ENCODE assay signal across 7 cellular contexts in the genomic region with DNA sequence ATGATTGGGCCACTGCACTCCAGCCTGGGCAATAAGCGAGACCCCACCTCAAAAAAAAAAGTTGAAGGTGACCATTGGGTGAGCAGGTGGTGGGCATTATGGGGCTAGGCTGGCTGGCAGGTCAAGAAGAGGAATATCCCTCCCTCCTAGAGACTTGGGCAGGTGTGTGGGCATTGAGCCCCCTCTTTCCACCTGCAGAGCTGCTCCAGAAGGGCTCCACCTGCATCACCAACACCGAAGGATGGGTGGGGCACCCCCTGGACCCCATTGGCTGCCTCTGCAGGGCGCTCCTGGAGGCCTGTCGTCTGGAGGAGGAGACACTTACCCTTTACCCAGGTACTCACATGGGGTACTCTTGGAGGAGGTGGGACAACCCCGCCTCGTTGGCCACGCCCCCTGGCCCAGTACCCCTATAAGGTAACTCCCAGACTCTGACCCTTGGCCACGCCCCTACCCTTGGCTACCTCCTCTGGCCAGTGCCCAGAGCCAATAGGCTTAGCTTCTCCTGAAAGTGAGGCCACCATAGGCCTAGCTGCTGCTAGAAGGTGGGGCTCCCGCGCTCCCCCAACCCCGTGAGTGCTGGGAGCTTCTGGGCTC. TPM values are rescaled to one million over a fixed set of nuclear protein-coding genes. Genes with fewer than 3 reads are reported as not detected.
DNase-seq lines count a peak whose midpoint lies in the region; ATAC-seq and TF ChIP-seq lines count a peak whose summit lies in the region.

No MANE protein-coding gene starts in this region.

- H3K27me3 Mint-ChIP-seq in H9 (ENCODE audit: low read depth), result no peaks in the 10 kb centered on the region

- H2BK12ac ChIP-seq in H9 (ENCODE audit: insufficient read length, low read depth, low read length), result no peak overlapping the region

- no peak for TF ChIP-seq CTCF in H9 (conservative IDR thresholded peaks at IDR 0.05)
- TF ChIP-seq CTCF in prostate gland (IDR thresholded peaks at IDR 0.05), result no peak

- H3K14ac ChIP-seq in H9 (ENCODE audit: insufficient read depth, low read length), result peak overlapping the region; percentile 54

- peak overlapping the region; percentile 62 to 82 for H3K4me3 Mint-ChIP-seq in H9

- ATAC-seq in HG02678 (IDR thresholded peaks at IDR 0.05; ENCODE audit: unreplicated experiment), result no peak
- ATAC-seq in HG03378 (IDR thresholded peaks at IDR 0.05; ENCODE audit: unreplicated experiment), result no peak

- H3K27me3 ChIP-seq in H9 (ENCODE audit: insufficient read depth, low read length) (no peaks in the 10 kb centered on the region), esophagus (ENCODE audit: control insufficient read depth in 1 of 2, insufficient read depth in 2 of 2, low read length in 2 of 2) (no peaks in the 10 kb centered on the region), prostate gland (replicated peaks; ENCODE audit: insufficient read depth) (no peaks in the 10 kb centered on the region)

- peaks cover 4 to 19% of the 10 kb centered on the region in 2 donors for H3K36me3 ChIP-seq in esophagus (ENCODE audit: control insufficient read depth in 2 of 2, insufficient read depth in 2 of 2, low read length in 1 of 2)
- no peaks in the 10 kb centered on the region for H3K36me3 ChIP-seq in prostate gland

- H3K4me1 ChIP-seq in H9 (ENCODE audit: insufficient read depth, low read length), result no peaks in the 10 kb centered on the region
- peaks cover 3 to 10% of the 10 kb centered on the region in 2 donors for H3K4me1 ChIP-seq in esophagus (ENCODE audit: control insufficient read depth in 2 of 2, insufficient read depth in 2 of 2, low read length in 1 of 2)
- peaks cover 2% of the 10 kb centered on the region for H3K4me1 ChIP-seq in prostate gland (replicated peaks)

- H3T11ph ChIP-seq in H9 (ENCODE audit: low read length), result no peak overlapping the region

- TF ChIP-seq POLR2A in prostate gland (IDR thresholded peaks at IDR 0.05), result no peak

- H2AK5ac ChIP-seq in H9 (ENCODE audit: insufficient read length, low read length), result no peak overlapping the region

- DNase-seq in H9, result peak; percentile 99
- DNase-seq in NCI-H2196 treated with DMSO at 0.1 percent for 48 hours (lab: John Stamatoyannopoulos, UW; ENCODE audit: unreplicated experiment), result peak; percentile 88
- peak; percentile 33 for DNase-seq in prostate gland (ENCODE audit: low spot score)
- DNase-seq in NCI-H345 treated with DMSO at 0.1 percent for 48 hours (lab: John Stamatoyannopoulos, UW; ENCODE audit: unreplicated experiment), result no peak

- no peaks in the 10 kb centered on the region for H3K9me3 Mint-ChIP-seq in H9

- H3K18ac ChIP-seq in H9 (ENCODE audit: insufficient read length, low read depth, low read length), result peak overlapping the region; percentile 40

- no peak overlapping the region for H2AFZ ChIP-seq in H9 (ENCODE audit: low read length)

- H3K9me3 ChIP-seq in H9 (ENCODE audit: control insufficient read depth, low read depth, low read length), result no peaks in the 10 kb centered on the region
- H3K9me3 ChIP-seq in esophagus (ENCODE audit: control insufficient read depth in 2 of 2, insufficient read depth in 1 of 2, low read depth in 1 of 2, low read length in 1 of 2), result no peaks in the 10 kb centered on the region
- no peaks in the 10 kb centered on the region for H3K9me3 ChIP-seq in prostate gland

- H4K8ac ChIP-seq in H9 (replicated peaks; ENCODE audit: insufficient read length, low read depth, low read length), result no peak overlapping the region

- no peaks in the 10 kb centered on the region for H4K20me1 ChIP-seq in H9 (ENCODE audit: control insufficient read depth, insufficient read depth, insufficient read length)

- peaks cover 3 to 7% of the 10 kb centered on the region in 2 experiments; a peak in 3 of 4 replicates for H3K4me1 Mint-ChIP-seq in H9

- peaks cover 4% of the 10 kb centered on the region for H3K23me2 ChIP-seq in H9 (ENCODE audit: insufficient read length, low read depth, low read length, poor library complexity, severe bottlenecking)

- peak overlapping the region in 1 of 2 donors; percentile 40 for H3K4me3 ChIP-seq in esophagus (ENCODE audit: low read depth in 1 of 2, low read length in 2 of 2)
- H3K4me3 ChIP-seq in prostate gland, result peak overlapping the region in 1 of 2 donors; percentile 23

- H3K79me1 ChIP-seq in H9 (ENCODE audit: insufficient read depth, low read depth, low read length, poor library complexity, severe bottlenecking), result no peaks in the 10 kb centered on the region

- H3K56ac ChIP-seq in H9 (ENCODE audit: insufficient read length, low read depth, low read length), result no peak overlapping the region

- H2BK20ac ChIP-seq in H9 (ENCODE audit: low read depth, low read length, poor library complexity, severe bottlenecking), result no peak overlapping the region

- WGBS in H9 (ENCODE audit: extremely low coverage, insufficient read length, low lambda C conversion rate), result no CpG with 5 or more reads among the region's 11 CpGs
- WGBS in esophagus, 2 donors, result 55 to 57% methylated on average over 11 of the region's 11 CpGs
- WGBS in prostate gland, result 64% methylated on average over 11 of the region's 11 CpGs

- no peak overlapping the region for H3K9ac ChIP-seq in H9 (ENCODE audit: extremely low read depth, insufficient read length, low read length)

- H3K36me3 Mint-ChIP-seq in H9 (ENCODE audit: insufficient read depth in 1 of 3, low read depth in 3 of 3), result peaks cover 18 to 60% (median 43%) of the 10 kb centered on the region in 3 experiments

- intact Hi-C loops in prostate gland (cut with DNase I), result no loop called here

- H2BK15ac ChIP-seq in H9 (ENCODE audit: low read depth, low read length), result no peak overlapping the region

- no peak overlapping the region for H4K91ac ChIP-seq in H9 (ENCODE audit: insufficient read length, low read depth, low read length)

- no peak overlapping the region for H2BK5ac ChIP-seq in H9 (ENCODE audit: insufficient read length, low read length)

- H3K27ac ChIP-seq in H9 (ENCODE audit: insufficient read length, low read depth, low read length) (peak overlapping the region; percentile 2), esophagus (ENCODE audit: low read depth in 2 of 2, low read length in 1 of 2) (peak overlapping the region; percentile 13 to 39), prostate gland (peak overlapping the region; percentile 26 to 52)

- no peak overlapping the region for H4K5ac ChIP-seq in H9 (ENCODE audit: insufficient read length, low read depth, low read length)

- no peak overlapping the region for H2BK120ac ChIP-seq in H9 (ENCODE audit: low read depth, low read length, poor library complexity, severe bottlenecking)

- no peak overlapping the region for H3K23ac ChIP-seq in H9 (ENCODE audit: insufficient read length, low read depth, low read length)

- peak overlapping the region in 2 of 3 experiments; percentile 77 to 96; a peak in 5 of 7 replicates for H3K27ac Mint-ChIP-seq in H9

- H3K79me2 ChIP-seq in H9 (ENCODE audit: insufficient read depth, low read length), result no peaks in the 10 kb centered on the region

- peak overlapping the region; percentile 44 for H3K4me2 ChIP-seq in H9 (ENCODE audit: insufficient read depth, insufficient read length, low read length)

- no peak overlapping the region for H3K4ac ChIP-seq in H9 (ENCODE audit: low read depth, low read length)

RNA-seq across cellular contexts. Expression of a gene that starts 21.9 kb away (rescaled TPM):
- total RNA-seq in H9 (2021), result 50.7 and 53.1 TPM in 2 replicates
- 10 to 100 TPM; 10.1 to 17.0 TPM for polyA plus RNA-seq in esophagus
- 10 to 100 TPM in 1 of 2 donors, 1 to 10 TPM in 1; 9.7 to 14.2 TPM for total RNA-seq in prostate gland

RNA-seq across cellular contexts. Expression of a gene that starts 42.9 kb away (rescaled TPM):
- total RNA-seq in H9 (2021), result 127 and 129 TPM in 2 replicates
- 100 to 1,000 TPM; 135 to 174 TPM for polyA plus RNA-seq in esophagus
- 100 to 1,000 TPM; 151 to 193 TPM for total RNA-seq in prostate gland

RNA-seq across cellular contexts. Expression of a gene that starts 52.8 kb away (rescaled TPM):
- total RNA-seq in H9 (2021) (17.2 and 19.5 TPM in 2 replicates), prostate gland (10 to 100 TPM; 62.7 to 64.5 TPM)
- 10 to 100 TPM; 17.7 to 28.9 TPM for polyA plus RNA-seq in esophagus

RNA-seq across cellular contexts. Expression of a gene that starts 59.8 kb away (rescaled TPM):
- not detected in 2 replicates for total RNA-seq in H9 (2021)
- polyA plus RNA-seq in esophagus, result not detected
- 1 to 10 TPM in 1 of 2 donors, not detected in 1; 1.5 TPM for total RNA-seq in prostate gland
